ENCODE assay signal across 1 cellular context in the genomic region with DNA sequence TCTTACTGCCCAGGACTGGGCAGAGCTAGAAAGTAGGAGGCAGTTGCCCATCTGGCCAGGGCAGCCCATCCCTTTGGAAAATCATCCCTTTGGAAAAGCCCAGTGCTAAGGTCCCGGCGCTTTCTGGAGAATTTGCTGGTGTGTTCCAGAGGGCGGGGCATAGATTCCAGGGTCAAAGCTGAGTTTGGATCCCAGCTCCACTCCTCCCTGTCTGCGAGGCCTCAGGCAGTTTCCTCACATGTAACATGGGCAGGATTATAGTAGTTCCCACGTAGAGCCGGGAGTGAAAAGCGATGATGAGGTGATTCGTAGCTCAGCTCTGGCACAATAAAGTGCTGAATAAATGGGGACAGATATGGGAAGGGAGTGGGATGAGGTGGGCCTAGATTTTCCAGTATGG.
TF ChIP-seq lines count a peak whose summit lies in the region.

No MANE protein-coding gene starts in this region.

TF ChIP-seq in H1, 55 proteins besides CTCF, POLR2A, EP300 and RAD21:
- TF ChIP-seq SRF (IDR thresholded peaks at IDR 0.05; ENCODE audit: low read depth, low read length) = no peak
- TF ChIP-seq CEBPB (IDR thresholded peaks at IDR 0.05; ENCODE audit: low read depth, low read length) = no peak
- TF ChIP-seq CHD2 (IDR thresholded peaks at IDR 0.05; ENCODE audit: low read length) = no peak
- TF ChIP-seq TEAD4 (IDR thresholded peaks at IDR 0.05; ENCODE audit: low read depth, low read length) = no peak
- no peak for TF ChIP-seq TCF12 (IDR thresholded peaks at IDR 0.05; ENCODE audit: low read depth, low read length)
- no peak for TF ChIP-seq JUN (IDR thresholded peaks at IDR 0.05; ENCODE audit: low read depth, low read length)
- no peak for TF ChIP-seq KDM1A (IDR thresholded peaks at IDR 0.05; ENCODE audit: borderline replicate concordance, low read length)
- no peak for TF ChIP-seq HDAC6 (IDR thresholded peaks at IDR 0.05; ENCODE audit: low read depth, low read length)
- TF ChIP-seq SIX5 (IDR thresholded peaks at IDR 0.05; ENCODE audit: low read depth, low read length) = no peak
- TF ChIP-seq CHD1 (IDR thresholded peaks at IDR 0.05; ENCODE audit: low read depth, low read length) = no peak
- TF ChIP-seq FOSL1 (IDR thresholded peaks at IDR 0.05; ENCODE audit: insufficient read depth, low read depth, low read length) = no peak
- no peak for TF ChIP-seq ZNF274 (IDR thresholded peaks at IDR 0.05; ENCODE audit: borderline replicate concordance, extremely low read depth, low read length)
- TF ChIP-seq MAX (IDR thresholded peaks at IDR 0.05) = no peak
